Comparison of ENCODE assay signal across 17 cellular contexts in the genomic region with DNA sequence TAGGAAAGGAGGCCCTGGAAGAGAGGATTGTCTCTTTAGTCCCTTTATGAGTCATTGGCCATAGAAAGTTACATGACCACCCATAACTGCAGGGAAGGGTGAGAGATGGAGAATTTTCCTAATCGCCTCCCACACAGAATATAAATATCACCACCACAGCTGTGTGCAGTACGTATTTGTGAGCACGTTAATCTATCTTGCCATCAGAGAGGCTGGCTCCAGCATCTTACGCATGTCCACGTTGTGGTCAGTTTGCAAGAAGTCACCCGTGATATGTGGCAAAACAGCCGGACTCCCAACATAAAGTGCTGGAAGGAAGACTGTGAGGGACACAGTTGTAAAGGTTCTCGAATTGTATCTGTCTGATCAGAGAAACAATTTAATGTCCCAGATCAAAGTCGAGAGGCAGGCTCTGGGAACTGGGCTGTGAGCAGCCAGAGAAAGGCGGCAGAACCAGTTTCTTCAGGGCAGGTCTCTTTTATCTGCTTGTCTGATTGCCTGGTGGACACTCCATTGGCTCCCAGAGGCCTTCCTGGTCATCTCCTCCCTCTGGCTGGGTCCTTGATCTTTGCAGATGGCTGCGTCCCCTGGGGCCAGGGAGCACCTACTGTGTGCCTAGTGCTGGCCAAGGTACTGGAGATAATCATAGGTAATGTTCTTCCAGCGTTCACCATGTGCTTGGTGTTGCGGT.
A peak's percentile ranks its signal among the peaks of the same experiment; 100 is the strongest.
DNase-seq lines count a peak whose midpoint lies in the region; ATAC-seq and TF ChIP-seq lines count a peak whose summit lies in the region.
"Had no signal": no experiment of that assay in that cellular context is flagged by ENCODE, and none has a peak within 500 bp of the region (broad histone marks: within the 10 kb centered on the region; RNA-seq: fewer than 3 reads in every experiment).

No MANE protein-coding gene starts in this region.

- H3K4me3 ChIP-seq in mesenchymal stem cell (ENCODE audit: insufficient read depth in 1 of 2, low read depth in 1 of 2, low read length in 2 of 2) (no peak overlapping the region), smooth muscle cell (no peak overlapping the region)
- H3K4me3 ChIP-seq: gastroesophageal sphincter had no signal

- DNase-seq in mesenchymal stem cell, result peak; percentile 67
- no peak for DNase-seq in smooth muscle cell (lab: John Stamatoyannopoulos, UW; ENCODE audit: unreplicated experiment)
- DNase-seq in GM13976 (ENCODE audit: low spot score), result no peak
- no peak for DNase-seq in NCI-H1092 treated with DMSO at 0.1 percent for 48 hours (lab: John Stamatoyannopoulos, UW)
- no peak for DNase-seq in hypothalamus (lab: John Stamatoyannopoulos, UW)
- DNase-seq: activated naive CD4-positive, alpha-beta T cell treated with Interleukin-2 at 50 U/mL for 16 hours; brain microvascular endothelial cell; effector memory CD8-positive, alpha-beta T cell; KG1; NCI-H1694; NCI-H82; SHP77; stimulated activated CD4-positive, alpha-beta T cell treated with anti-CD3 and anti-CD28 coated beads, Interleukin-4, amount 100 ng/mL, for 1 hour had no signal

- TF ChIP-seq CTCF in VCaP (conservative IDR thresholded peaks at IDR 0.05) (no peak), smooth muscle cell (IDR thresholded peaks at IDR 0.05; ENCODE audit: borderline replicate concordance, insufficient read depth, poor library complexity, severe bottlenecking) (no peak), GM13976 (IDR thresholded peaks at IDR 0.05; ENCODE audit: borderline replicate concordance, control extremely low read depth, extremely low read depth, insufficient read depth, missing control alignments) (no peak)

- H3K4ac ChIP-seq in mesenchymal stem cell (ENCODE audit: low read depth in 1 of 2, low read length in 2 of 2), result no peak overlapping the region

- H3K4me2 ChIP-seq in mesenchymal stem cell (ENCODE audit: low read length, poor library complexity, severe bottlenecking) (no peak overlapping the region), smooth muscle cell (peak overlapping the region; percentile 15)

- H3K79me1 ChIP-seq in mesenchymal stem cell (replicated peaks; ENCODE audit: low read length, poor library complexity, severe bottlenecking), result peaks cover 22% of the 10 kb centered on the region

- no peak overlapping the region for H2BK15ac ChIP-seq in mesenchymal stem cell (ENCODE audit: low read depth, poor library complexity, severe bottlenecking)

- H3K9ac ChIP-seq in mesenchymal stem cell (ENCODE audit: low read length) (no peak overlapping the region), smooth muscle cell (ENCODE audit: low read depth) (no peak overlapping the region)

- H3K9me3 Mint-ChIP-seq in IgD-negative memory B cell, result no peaks in the 10 kb centered on the region
- H3K9me3 Mint-ChIP-seq: effector memory CD8-positive, alpha-beta T cell had no signal

- no peak overlapping the region for H3K18ac ChIP-seq in mesenchymal stem cell (ENCODE audit: low read depth in 1 of 2, low read length in 2 of 2)

- H2AK5ac ChIP-seq in mesenchymal stem cell (ENCODE audit: low read length, severe bottlenecking), result no peak overlapping the region

- H3K27ac ChIP-seq in VCaP, result peak overlapping the region; percentile 91
- no peak overlapping the region for H3K27ac ChIP-seq in mesenchymal stem cell (ENCODE audit: low read length, poor library complexity, severe bottlenecking)
- H3K27ac ChIP-seq in smooth muscle cell (ENCODE audit: low read depth), result peak overlapping the region; percentile 14
- H3K27ac ChIP-seq: brain microvascular endothelial cell, gastroesophageal sphincter had no signal

- ATAC-seq in GM21390 (IDR thresholded peaks at IDR 0.05; ENCODE audit: unreplicated experiment), result no peak
- ATAC-seq: effector memory CD8-positive, alpha-beta T cell; gastroesophageal sphincter had no signal

- in situ Hi-C loops in GM13976 (cut with MboI; ENCODE audit: low sequenced_read_pairs, unreplicated experiment), result no loop called here

- H3K4me1 ChIP-seq in mesenchymal stem cell (ENCODE audit: control insufficient read depth, insufficient read depth, low read depth, low read length) (peaks cover 33% of the 10 kb centered on the region), smooth muscle cell (ENCODE audit: low read depth) (peaks cover 20% of the 10 kb centered on the region)

- 88% methylated on average over 13 of the region's 13 CpGs for WGBS in mesenchymal stem cell
- WGBS in smooth muscle cell (ENCODE audit: low lambda C conversion rate), result 55% methylated on average over 13 of the region's 13 CpGs

- H4K8ac ChIP-seq in mesenchymal stem cell (ENCODE audit: low read length), result no peak overlapping the region

- peaks cover 0 to 15% of the 10 kb centered on the region in 2 experiments for H3K36me3 ChIP-seq in mesenchymal stem cell (ENCODE audit: control insufficient read depth in 1 of 2, insufficient read depth in 2 of 2, low read depth in 1 of 2, low read length in 2 of 2)
- no peaks in the 10 kb centered on the region for H3K36me3 ChIP-seq in smooth muscle cell (ENCODE audit: low read depth)
- H3K36me3 ChIP-seq: brain microvascular endothelial cell, gastroesophageal sphincter had no signal

- H3F3A ChIP-seq in smooth muscle cell (ENCODE audit: low read depth), result no peaks in the 10 kb centered on the region

- peak overlapping the region in 3 of 4 donors; percentile 59 to 83 (median 63) for H3K4me3 Mint-ChIP-seq in IgD-negative memory B cell
- H3K4me3 Mint-ChIP-seq: effector memory CD8-positive, alpha-beta T cell had no signal

- H3K23ac ChIP-seq in mesenchymal stem cell (ENCODE audit: low read length in 2 of 2), result no peak overlapping the region

- no peak overlapping the region for H3K14ac ChIP-seq in mesenchymal stem cell (ENCODE audit: low read length in 2 of 2)

- no peaks in the 10 kb centered on the region for H3K79me2 ChIP-seq in smooth muscle cell (ENCODE audit: low read depth)

- no peak overlapping the region for H2BK5ac ChIP-seq in mesenchymal stem cell (ENCODE audit: low read depth, low read length, poor library complexity, severe bottlenecking)

- H4K91ac ChIP-seq in mesenchymal stem cell (ENCODE audit: low read length), result no peak overlapping the region

- no peak overlapping the region for H2AFZ ChIP-seq in mesenchymal stem cell (ENCODE audit: low read depth, low read length)
- H2AFZ ChIP-seq in smooth muscle cell (ENCODE audit: low read depth), result no peak overlapping the region

- no peak overlapping the region for H2BK12ac ChIP-seq in mesenchymal stem cell (ENCODE audit: low read length in 2 of 2)

- H3K36me3 Mint-ChIP-seq in IgD-negative memory B cell, result peaks cover 1% of the 10 kb centered on the region

- no peak overlapping the region for H2BK120ac ChIP-seq in mesenchymal stem cell (ENCODE audit: low read depth, low read length)

- H3K9me3 ChIP-seq in mesenchymal stem cell (ENCODE audit: control insufficient read depth, low read length) (no peaks in the 10 kb centered on the region), smooth muscle cell (replicated peaks; ENCODE audit: low read depth) (no peaks in the 10 kb centered on the region)
- H3K9me3 ChIP-seq: gastroesophageal sphincter had no signal

- no peaks in the 10 kb centered on the region for H3K27me3 ChIP-seq in mesenchymal stem cell (ENCODE audit: control insufficient read depth in 1 of 2, insufficient read depth in 1 of 2, low read length in 2 of 2)
- no peaks in the 10 kb centered on the region for H3K27me3 ChIP-seq in smooth muscle cell (ENCODE audit: low read depth)
- H3K27me3 ChIP-seq: brain microvascular endothelial cell, gastroesophageal sphincter had no signal

- H3K4me1 Mint-ChIP-seq in IgD-negative memory B cell, result peaks cover 56 to 68% (median 63%) of the 10 kb centered on the region in 3 donors

- peak overlapping the region in 2 of 3 donors; percentile 61 to 80 for H3K27ac Mint-ChIP-seq in IgD-negative memory B cell
- H3K27ac Mint-ChIP-seq: effector memory CD8-positive, alpha-beta T cell had no signal

- peaks cover 1% of the 10 kb centered on the region for H3K27me3 Mint-ChIP-seq in IgD-negative memory B cell
- H3K27me3 Mint-ChIP-seq: effector memory CD8-positive, alpha-beta T cell had no signal

- H4K20me1 ChIP-seq in smooth muscle cell (ENCODE audit: low read depth), result peaks cover 22% of the 10 kb centered on the region
